ENCODE assay signal across 9 cellular contexts in genomic region chr1:164651378-164651951, GRCh38.
A peak's percentile ranks its signal among the peaks of the same experiment; 100 is the strongest.
DNase-seq lines count a peak whose midpoint lies in the region; ATAC-seq lines count a peak whose summit lies in the region.
"Had no signal": no experiment of that assay in that cellular context is flagged by ENCODE, and none has a peak within 500 bp of the region (broad histone marks: within the 10 kb centered on the region; RNA-seq: fewer than 3 reads in every experiment).

No MANE protein-coding gene starts in this region.

- no peak overlapping the region for H3K27ac Mint-ChIP-seq in central memory CD8-positive, alpha-beta T cell (ENCODE audit: low read depth)

- H3K9me3 ChIP-seq in muscle layer of duodenum (ENCODE audit: control insufficient read depth in 1 of 2, low read length in 2 of 2): no peaks in the 10 kb centered on the region

- no peaks in the 10 kb centered on the region for H3K79me2 ChIP-seq in ACC112 (ENCODE audit: control insufficient read depth, insufficient read depth, low read length, unreplicated experiment)

- H3K27me3 Mint-ChIP-seq in central memory CD8-positive, alpha-beta T cell: no peaks in the 10 kb centered on the region
- H3K27me3 Mint-ChIP-seq: CD8-positive, alpha-beta memory T cell had no signal

- ATAC-seq in central memory CD8-positive, alpha-beta T cell (replicated peaks; ENCODE audit: extremely low read depth, poor library complexity, severe bottlenecking): peak; percentile 68
- ATAC-seq in HG03571 (IDR thresholded peaks at IDR 0.05; ENCODE audit: unreplicated experiment) (no peak), HG03469 (IDR thresholded peaks at IDR 0.05; ENCODE audit: unreplicated experiment) (no peak)

- peaks cover 10% of the 10 kb centered on the region for H3K9me3 Mint-ChIP-seq in central memory CD8-positive, alpha-beta T cell

- peak overlapping the region; percentile 6 for H2AFZ ChIP-seq in ACC112 (ENCODE audit: low read length, unreplicated experiment)

- peaks cover 8% of the 10 kb centered on the region for H3K4me1 Mint-ChIP-seq in central memory CD8-positive, alpha-beta T cell

- H3K36me3 Mint-ChIP-seq in central memory CD8-positive, alpha-beta T cell (ENCODE audit: insufficient read depth): no peaks in the 10 kb centered on the region
- H3K36me3 Mint-ChIP-seq: CD8-positive, alpha-beta memory T cell had no signal

- H3K4me3 ChIP-seq in ACC112 (ENCODE audit: low read depth, low read length) (no peak overlapping the region), muscle layer of duodenum (ENCODE audit: low read depth in 1 of 2, low read length in 2 of 2) (peak overlapping the region in 1 of 2 donors; percentile 12)

- no peaks in the 10 kb centered on the region for H3K36me3 ChIP-seq in ACC112 (ENCODE audit: insufficient read depth, low read length)
- H3K36me3 ChIP-seq in muscle layer of duodenum (ENCODE audit: control insufficient read depth in 1 of 2, insufficient read depth in 2 of 2, low read length in 2 of 2): no peaks in the 10 kb centered on the region

- H3K27me3 ChIP-seq in ACC112 (ENCODE audit: insufficient read depth, low read length) (no peaks in the 10 kb centered on the region), muscle layer of duodenum (ENCODE audit: low read depth, low read length) (no peaks in the 10 kb centered on the region)

- peak; percentile 96 for DNase-seq in M059J (ENCODE audit: low read depth)
- DNase-seq in central memory CD8-positive, alpha-beta T cell (ENCODE audit: low spot score in 2 of 2): no peak
- no peak for DNase-seq in amygdala (lab: John Stamatoyannopoulos, UW)
- DNase-seq in Ammon's horn (ENCODE audit: low spot score): no peak

- H3K27ac ChIP-seq in ACC112 (ENCODE audit: low read depth, low read length) (no peak overlapping the region), muscle layer of duodenum (ENCODE audit: low read length) (peak overlapping the region; percentile 56)

- peak overlapping the region; percentile 41 for H3K4me3 Mint-ChIP-seq in central memory CD8-positive, alpha-beta T cell

- H3K4me1 ChIP-seq in ACC112 (ENCODE audit: control insufficient read depth, insufficient read depth, low read length, unreplicated experiment) (peaks cover 17% of the 10 kb centered on the region), muscle layer of duodenum (ENCODE audit: control insufficient read depth in 1 of 2, insufficient read depth in 2 of 2, low read length in 2 of 2) (peaks cover 7 to 39% of the 10 kb centered on the region in 2 donors)
